Comparison of ENCODE assay signal across 8 cellular contexts in the genomic region with DNA sequence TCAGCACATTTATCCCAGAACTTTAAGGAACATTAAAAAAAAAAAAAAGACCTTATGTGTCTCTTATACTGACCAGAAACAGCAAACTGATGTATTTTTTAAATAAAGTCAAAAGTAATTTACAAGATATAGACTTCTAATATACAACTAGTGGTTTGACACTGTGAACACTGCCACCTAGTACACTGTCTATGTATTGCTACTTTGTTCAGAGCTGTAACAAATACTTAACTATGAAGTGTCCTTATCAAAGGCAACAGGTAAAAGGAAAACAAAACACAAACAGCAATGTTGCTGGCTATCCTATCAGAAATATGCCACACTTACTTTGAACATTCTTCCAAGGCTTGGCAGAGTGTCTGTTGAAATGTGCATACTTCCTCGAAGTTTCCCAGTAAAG.
DNase-seq lines count a peak whose midpoint lies in the region; ATAC-seq and TF ChIP-seq lines count a peak whose summit lies in the region.

No MANE protein-coding gene starts in this region.

- H3K4me3 Mint-ChIP-seq in activated CD4-positive, alpha-beta T cell treated with anti-CD3 and anti-CD28 coated beads, Interleukin-2, amount 10 ng/mL, durations not matched to agents 24 days and 14 days, result no peak overlapping the region
- H3K4me3 Mint-ChIP-seq in osteocyte (ENCODE audit: unreplicated experiment), result no peak overlapping the region

- peaks cover 31% of the 10 kb centered on the region for H3K36me3 Mint-ChIP-seq in activated CD4-positive, alpha-beta T cell treated with anti-CD3 and anti-CD28 coated beads, Interleukin-2, amount 10 ng/mL, durations not matched to agents 24 days and 14 days (ENCODE audit: low read depth)
- H3K36me3 Mint-ChIP-seq in osteocyte (ENCODE audit: unreplicated experiment), result peaks cover 2% of the 10 kb centered on the region

- DNase-seq in activated CD4-positive, alpha-beta T cell treated with anti-CD3 and anti-CD28 coated beads, Interleukin-2, amount 10 ng/mL, durations not matched to agents 24 days and 14 days, result no peak
- DNase-seq in activated CD4-positive, alpha-beta T cell treated with anti-CD3 and anti-CD28 coated beads for 1 hour, result no peak
- peak; percentile 6 for DNase-seq in astrocyte of the spinal cord (ENCODE audit: low read depth, low spot score)
- DNase-seq in osteocyte (ENCODE audit: extremely low spot score, unreplicated experiment), result no peak
- DNase-seq in NCI-H524 (lab: John Stamatoyannopoulos, UW), result no peak
- no peak for DNase-seq in NCI-H2107 (lab: John Stamatoyannopoulos, UW)

- peak; percentile 58 for ATAC-seq in HG03175 (IDR thresholded peaks at IDR 0.05; ENCODE audit: unreplicated experiment)
- ATAC-seq in GM21381 (IDR thresholded peaks at IDR 0.05; ENCODE audit: unreplicated experiment), result no peak

- in situ Hi-C loops in astrocyte of the spinal cord (cut with HindIII; ENCODE audit: low sequenced_read_pairs), result no loop called here

- peaks cover 18% of the 10 kb centered on the region for H3K4me1 Mint-ChIP-seq in activated CD4-positive, alpha-beta T cell treated with anti-CD3 and anti-CD28 coated beads, Interleukin-2, amount 10 ng/mL, durations not matched to agents 24 days and 14 days
- peaks cover 13% of the 10 kb centered on the region for H3K4me1 Mint-ChIP-seq in osteocyte (ENCODE audit: unreplicated experiment)

- H3K27ac Mint-ChIP-seq in activated CD4-positive, alpha-beta T cell treated with anti-CD3 and anti-CD28 coated beads, Interleukin-2, amount 10 ng/mL, durations not matched to agents 24 days and 14 days, result peak overlapping the region; percentile 48
- H3K27ac Mint-ChIP-seq in osteocyte (ENCODE audit: unreplicated experiment), result no peak overlapping the region

- TF ChIP-seq CTCF in astrocyte of the spinal cord (IDR thresholded peaks at IDR 0.05; ENCODE audit: low read depth, low read length), result peak; percentile 38
- peak; percentile 50 for TF ChIP-seq CTCF in osteocyte (IDR thresholded peaks at IDR 0.05)

- intact Hi-C loops in activated CD4-positive, alpha-beta T cell treated with anti-CD3 and anti-CD28 coated beads, Interleukin-2, amount 10 ng/mL, durations not matched to agents 24 days and 14 days (cut with micrococcal nuclease), result loop anchor here (10.0 kb wide), 1 partner anchor 314 kb away; no protein-coding TSS in a partner anchor

- no peaks in the 10 kb centered on the region for H3K27me3 Mint-ChIP-seq in activated CD4-positive, alpha-beta T cell treated with anti-CD3 and anti-CD28 coated beads, Interleukin-2, amount 10 ng/mL, durations not matched to agents 24 days and 14 days
- no peaks in the 10 kb centered on the region for H3K27me3 Mint-ChIP-seq in osteocyte (ENCODE audit: unreplicated experiment)

- no peaks in the 10 kb centered on the region for H3K9me3 Mint-ChIP-seq in activated CD4-positive, alpha-beta T cell treated with anti-CD3 and anti-CD28 coated beads, Interleukin-2, amount 10 ng/mL, durations not matched to agents 24 days and 14 days
- no peaks in the 10 kb centered on the region for H3K9me3 Mint-ChIP-seq in osteocyte (ENCODE audit: unreplicated experiment)

- H3K4me3 ChIP-seq in astrocyte of the spinal cord (ENCODE audit: low read depth, low read length), result no peak overlapping the region
